ENCODE assay signal across 11 cellular contexts in the genomic region with DNA sequence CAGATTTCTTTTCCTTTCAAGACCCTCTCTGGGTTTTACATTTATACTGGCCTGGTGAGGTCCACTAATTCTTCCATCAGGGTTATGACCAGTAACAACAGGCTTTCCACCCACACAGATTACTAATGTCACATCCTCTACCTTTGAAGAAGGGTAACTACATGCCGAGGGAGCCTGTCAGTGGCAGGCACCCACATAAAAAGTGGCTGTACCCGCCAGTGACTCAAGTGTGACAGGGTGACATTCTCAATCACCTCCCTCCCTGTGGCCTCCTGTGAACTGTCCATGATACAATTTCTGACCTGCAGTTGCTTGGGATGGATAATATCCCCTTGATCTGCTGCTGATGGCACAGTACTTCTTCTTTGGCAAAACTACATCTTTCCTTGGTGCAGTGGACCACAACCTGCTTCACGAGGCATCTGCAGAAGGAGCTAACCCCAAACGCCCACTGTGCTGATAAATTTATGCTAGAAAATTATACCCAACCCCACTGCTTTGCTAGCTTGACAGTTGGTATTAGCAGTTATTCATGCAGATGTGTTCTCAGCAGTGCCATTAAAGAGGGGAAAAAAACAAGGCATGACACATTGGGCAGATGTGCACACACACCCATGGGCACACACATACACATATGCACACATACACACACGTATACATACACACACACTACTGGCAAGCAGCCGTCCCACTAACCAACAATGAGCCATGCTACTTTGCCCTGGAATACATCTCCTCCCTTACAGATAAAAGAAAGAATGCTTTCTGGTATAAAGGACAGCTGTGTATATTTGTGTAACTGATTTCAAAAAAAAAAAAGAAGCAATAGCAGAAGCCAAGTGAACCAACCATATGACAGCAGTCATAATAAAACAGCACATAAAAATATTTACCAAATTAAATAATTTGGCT. TPM values are rescaled to one million over a fixed set of nuclear protein-coding genes. Genes with fewer than 3 reads are reported as not detected.
DNase-seq lines count a peak whose midpoint lies in the region; ATAC-seq and TF ChIP-seq lines count a peak whose summit lies in the region.
"Had no signal": no experiment of that assay in that cellular context is flagged by ENCODE, and none has a peak within 500 bp of the region (broad histone marks: within the 10 kb centered on the region; RNA-seq: fewer than 3 reads in every experiment).

No MANE protein-coding gene starts in this region.

- H3K4me3 ChIP-seq in heart left ventricle (peak overlapping the region in 1 of 12 donors; percentile 12), endodermal cell (ENCODE audit: low read length) (no peak overlapping the region), coronary artery (no peak overlapping the region)

- TF ChIP-seq POLR2A in heart left ventricle (IDR thresholded peaks at IDR 0.05): no peak

- intact Hi-C loops in heart left ventricle (cut with DNase I): no loop called here
- intact Hi-C loops in Right ventricle myocardium superior (cut with DNase I): no loop called here

- DNase-seq in heart left ventricle (no peak), Right ventricle myocardium superior (no peak), endodermal cell (peak; percentile 30), coronary artery (ENCODE audit: low spot score) (no peak), HT-29 (ENCODE audit: low spot score) (no peak), NCI-H748 treated with DMSO at 0.1 percent for 48 hours (lab: John Stamatoyannopoulos, UW) (no peak)
- peak; percentile 42 for DNase-seq in stimulated activated naive B cell treated with anti-CD40 and anti-IgM and Interleukin-4, amounts not matched to agents 10 μg/mL and 1 μg/mL and 100 μg/mL, for 72 hours
- DNase-seq: central memory CD4-positive, alpha-beta T cell; NCI-H510A had no signal

- H3K9me3 Mint-ChIP-seq in T-helper 1 cell treated with Interleukin-12 subunit alpha and Interleukin-12 subunit beta and Interleukin-4 antibody, amounts not matched to agents 30 μg/mL and 1 μg/mL, for 36 hours: no peaks in the 10 kb centered on the region
- H3K9me3 Mint-ChIP-seq in endodermal cell: peaks cover 4% of the 10 kb centered on the region
- peaks cover 0 to 4% of the 10 kb centered on the region in 2 donors for H3K9me3 Mint-ChIP-seq in stimulated activated naive B cell treated with anti-CD40 and anti-IgM and Interleukin-4, amounts not matched to agents 10 μg/mL and 1 μg/mL and 100 μg/mL, for 72 hours
- H3K9me3 Mint-ChIP-seq: neural crest cell had no signal

- TF ChIP-seq CTCF in heart left ventricle (IDR thresholded peaks at IDR 0.05): no peak
- TF ChIP-seq CTCF in endodermal cell (conservative IDR thresholded peaks at IDR 0.05): no peak
- no peak for TF ChIP-seq CTCF in coronary artery (IDR thresholded peaks at IDR 0.05)

- WGBS in heart left ventricle, 4 donors: 50 to 75% (median 62%) methylated on average over 6 of the region's 6 CpGs
- 87 to 95% methylated on average over 4 to 6 of the region's 6 CpGs for WGBS in endodermal cell (ENCODE audit: insufficient coverage in 1 of 2, insufficient read length in 1 of 2), 2 experiments

- H3K27ac ChIP-seq in heart left ventricle: peak overlapping the region; percentile 23 to 73 (median 58)
- H3K27ac ChIP-seq in endodermal cell (ENCODE audit: low read depth, low read length): no peak overlapping the region
- no peak overlapping the region for H3K27ac ChIP-seq in coronary artery

- H3K27me3 ChIP-seq in heart left ventricle (no peaks in the 10 kb centered on the region), endodermal cell (ENCODE audit: control insufficient read depth, insufficient read depth, low read length, poor library complexity, severe bottlenecking) (no peaks in the 10 kb centered on the region)

- peaks cover 3% of the 10 kb centered on the region for H3K36me3 Mint-ChIP-seq in T-helper 1 cell treated with Interleukin-12 subunit alpha and Interleukin-12 subunit beta and Interleukin-4 antibody, amounts not matched to agents 30 μg/mL and 1 μg/mL, for 36 hours (ENCODE audit: low read depth)
- H3K36me3 Mint-ChIP-seq in endodermal cell (ENCODE audit: low read depth): no peaks in the 10 kb centered on the region
- H3K36me3 Mint-ChIP-seq in stimulated activated naive B cell treated with anti-CD40 and anti-IgM and Interleukin-4, amounts not matched to agents 10 μg/mL and 1 μg/mL and 100 μg/mL, for 72 hours: peaks cover 30 to 33% of the 10 kb centered on the region in 2 donors

- H3K36me3 ChIP-seq in heart left ventricle: peaks cover 0 to 16% (median 0%) of the 10 kb centered on the region in 9 donors
- H3K36me3 ChIP-seq in endodermal cell (ENCODE audit: control insufficient read depth, insufficient read depth, low read length): no peaks in the 10 kb centered on the region

- H3K9me3 ChIP-seq in heart left ventricle (peaks cover 0 to 7% (median 0%) of the 10 kb centered on the region in 12 donors), endodermal cell (ENCODE audit: control insufficient read depth, low read length) (no peaks in the 10 kb centered on the region)

- ATAC-seq in heart left ventricle (peak in 2 of 4 donors; percentile 26 to 33), Right ventricle myocardium superior (ENCODE audit: poor library complexity) (no peak)
- peak; percentile 74 to 77 for ATAC-seq in stimulated activated naive B cell treated with anti-CD40 and anti-IgM and Interleukin-4, amounts not matched to agents 10 μg/mL and 1 μg/mL and 100 μg/mL, for 72 hours (replicated peaks)

- no peak overlapping the region for H3K9ac ChIP-seq in endodermal cell (ENCODE audit: extremely low read depth, low read length, poor library complexity, severe bottlenecking)

- H3K27me3 Mint-ChIP-seq in T-helper 1 cell treated with Interleukin-12 subunit alpha and Interleukin-12 subunit beta and Interleukin-4 antibody, amounts not matched to agents 30 μg/mL and 1 μg/mL, for 36 hours (ENCODE audit: low read depth): no peaks in the 10 kb centered on the region
- H3K27me3 Mint-ChIP-seq in endodermal cell (ENCODE audit: insufficient read depth): peaks cover 3% of the 10 kb centered on the region
- H3K27me3 Mint-ChIP-seq in stimulated activated naive B cell treated with anti-CD40 and anti-IgM and Interleukin-4, amounts not matched to agents 10 μg/mL and 1 μg/mL and 100 μg/mL, for 72 hours: no peaks in the 10 kb centered on the region

- no peak overlapping the region for H3K4me3 Mint-ChIP-seq in T-helper 1 cell treated with Interleukin-12 subunit alpha and Interleukin-12 subunit beta and Interleukin-4 antibody, amounts not matched to agents 30 μg/mL and 1 μg/mL, for 36 hours
- H3K4me3 Mint-ChIP-seq in endodermal cell: no peak overlapping the region
- peak overlapping the region; percentile 10 to 44 for H3K4me3 Mint-ChIP-seq in stimulated activated naive B cell treated with anti-CD40 and anti-IgM and Interleukin-4, amounts not matched to agents 10 μg/mL and 1 μg/mL and 100 μg/mL, for 72 hours
- H3K4me3 Mint-ChIP-seq: neural crest cell had no signal

- peaks cover 24% of the 10 kb centered on the region for H3K4me1 Mint-ChIP-seq in T-helper 1 cell treated with Interleukin-12 subunit alpha and Interleukin-12 subunit beta and Interleukin-4 antibody, amounts not matched to agents 30 μg/mL and 1 μg/mL, for 36 hours (ENCODE audit: low read depth)
- peaks cover 17% of the 10 kb centered on the region for H3K4me1 Mint-ChIP-seq in endodermal cell
- peaks cover 54 to 78% of the 10 kb centered on the region in 2 donors for H3K4me1 Mint-ChIP-seq in stimulated activated naive B cell treated with anti-CD40 and anti-IgM and Interleukin-4, amounts not matched to agents 10 μg/mL and 1 μg/mL and 100 μg/mL, for 72 hours

- peak overlapping the region; percentile 55 for H3K27ac Mint-ChIP-seq in T-helper 1 cell treated with Interleukin-12 subunit alpha and Interleukin-12 subunit beta and Interleukin-4 antibody, amounts not matched to agents 30 μg/mL and 1 μg/mL, for 36 hours
- H3K27ac Mint-ChIP-seq in endodermal cell: no peak overlapping the region
- peak overlapping the region; percentile 91 for H3K27ac Mint-ChIP-seq in stimulated activated naive B cell treated with anti-CD40 and anti-IgM and Interleukin-4, amounts not matched to agents 10 μg/mL and 1 μg/mL and 100 μg/mL, for 72 hours

- H3K4me1 ChIP-seq in heart left ventricle: peaks cover 13 to 89% (median 63%) of the 10 kb centered on the region in 12 donors
- peaks cover 2% of the 10 kb centered on the region for H3K4me1 ChIP-seq in endodermal cell (ENCODE audit: control insufficient read depth, insufficient read depth, low read length)

RNA-seq across cellular contexts. Expression of a gene that starts 20.8 kb away (rescaled TPM):
- 10 to 100 TPM; 25.0 to 65.8 (median 41.9) TPM for total RNA-seq in heart left ventricle
- 10 to 100 TPM; 16.2 to 41.5 TPM for polyA plus RNA-seq in heart left ventricle
- 46.2 TPM for total RNA-seq in Right ventricle myocardium superior
- 1 to 10 TPM in 1 of 2 donors, under 1 TPM in 1; 0.71 to 1.9 TPM for total RNA-seq in endodermal cell
- 1.6 TPM for polyA plus RNA-seq in endodermal cell (2013, experiment 1 of 2)
- 1.5 TPM for polyA plus RNA-seq in endodermal cell (2013, experiment 2 of 2)
- 13.3 and 13.5 TPM in 2 replicates for total RNA-seq in HT-29 (2014; rRNA removed; shearing (Covaris generic))

Comparison
In these comparisons a context has a peak if more than half of its experiments do, and no peak if none do; other contexts are left out.
1. DNase-seq: peak in endodermal cell (single experiment) and stimulated activated naive B cell treated with anti-CD40 and anti-IgM and Interleukin-4, amounts not matched to agents 10 μg/mL and 1 μg/mL and 100 μg/mL, for 72 hours (single experiment); none in heart left ventricle (0 of 5), Right ventricle myocardium superior (single experiment), coronary artery (single experiment), HT-29 (single experiment) and NCI-H748 treated with DMSO at 0.1 percent for 48 hours (single experiment).
2. H3K27ac ChIP-seq: peak in heart left ventricle (12 of 12); none in endodermal cell (single experiment) and coronary artery (0 of 2).
3. H3K4me3 Mint-ChIP-seq: peak in stimulated activated naive B cell treated with anti-CD40 and anti-IgM and Interleukin-4, amounts not matched to agents 10 μg/mL and 1 μg/mL and 100 μg/mL, for 72 hours (2 of 2); none in T-helper 1 cell treated with Interleukin-12 subunit alpha and Interleukin-12 subunit beta and Interleukin-4 antibody, amounts not matched to agents 30 μg/mL and 1 μg/mL, for 36 hours (single experiment) and endodermal cell (single experiment).